In genomic region chr19:43901395-43902390, GRCh38 we compare ENCODE assay signal across 8 cellular contexts. TPM values are rescaled to one million over a fixed set of nuclear protein-coding genes. Genes with fewer than 3 reads are reported as not detected.
DNase-seq lines count a peak whose midpoint lies in the region; ATAC-seq, FAIRE-seq and TF ChIP-seq lines count a peak whose summit lies in the region.

No MANE protein-coding gene starts in this region.

- H3K4me1 ChIP-seq in smooth muscle cell (ENCODE audit: low read depth), result peaks cover 4% of the 10 kb centered on the region

- H3K79me2 ChIP-seq in smooth muscle cell (ENCODE audit: low read depth), result no peaks in the 10 kb centered on the region

- WGBS in smooth muscle cell (ENCODE audit: low lambda C conversion rate), result 28% methylated on average over 39 of the region's 39 CpGs

- peak; percentile 84 for ATAC-seq in GM19395 (IDR thresholded peaks at IDR 0.05; ENCODE audit: unreplicated experiment)

- peak overlapping the region; percentile 98 for H2AFZ ChIP-seq in smooth muscle cell (ENCODE audit: low read depth)

- H3K4me3 ChIP-seq in smooth muscle cell, result peak overlapping the region; percentile 71

- H3K36me3 ChIP-seq in smooth muscle cell (ENCODE audit: low read depth), result no peaks in the 10 kb centered on the region

- peak overlapping the region; percentile 82 for H3K4me2 ChIP-seq in smooth muscle cell

- DNase-seq in AG08396 (ENCODE audit: low spot score) (peak; percentile 86), MV-4-11 (lab: John Stamatoyannopoulos, UW) (peak; percentile 89), cerebellum (ENCODE audit: low spot score) (peak; percentile 90), smooth muscle cell (lab: John Stamatoyannopoulos, UW; ENCODE audit: unreplicated experiment) (peak; percentile 17), mesenteric fat pad (ENCODE audit: low spot score) (no peak)
- peak; percentile 51 for DNase-seq in activated CD4-positive, alpha-beta T cell treated with anti-CD3 and anti-CD28 coated beads for 1 hour

- H4K20me1 ChIP-seq in smooth muscle cell (ENCODE audit: low read depth), result no peaks in the 10 kb centered on the region

- H3K27me3 ChIP-seq in smooth muscle cell (ENCODE audit: low read depth), result no peaks in the 10 kb centered on the region

- peak overlapping the region; percentile 21 for H3K9ac ChIP-seq in smooth muscle cell (ENCODE audit: low read depth)

- H3K9me3 ChIP-seq in smooth muscle cell (replicated peaks; ENCODE audit: low read depth), result no peaks in the 10 kb centered on the region

- no peak overlapping the region for H3K27ac ChIP-seq in smooth muscle cell (ENCODE audit: low read depth)

- TF ChIP-seq CTCF in smooth muscle cell (IDR thresholded peaks at IDR 0.05; ENCODE audit: borderline replicate concordance, insufficient read depth, poor library complexity, severe bottlenecking), result no peak

- H3F3A ChIP-seq in smooth muscle cell (ENCODE audit: low read depth), result no peaks in the 10 kb centered on the region

- FAIRE-seq in islet of Langerhans (lab: Jason Lieb, UNC), result peak; percentile 13

RNA-seq across cellular contexts. Expression of gene ZNF404, which starts 17.9 kb away (rescaled TPM):
- total RNA-seq in cerebellum (8.6 TPM), smooth muscle cell (11.3 and 12.5 TPM in 2 replicates), mesenteric fat pad (1.7 TPM)
- 8.6 and 10.2 TPM in 2 replicates for polyA plus RNA-seq in smooth muscle cell

RNA-seq across cellular contexts. Expression of gene ZNF45, which starts 33.4 kb away (rescaled TPM):
- 17.4 TPM for total RNA-seq in cerebellum
- total RNA-seq in smooth muscle cell, result 6.1 and 14.8 TPM in 2 replicates
- 5.7 and 6.7 TPM in 2 replicates for polyA plus RNA-seq in smooth muscle cell
- total RNA-seq in mesenteric fat pad, result 7.7 TPM

RNA-seq across cellular contexts. Expression of gene ZNF221, which starts 49.3 kb away (rescaled TPM):
- total RNA-seq in cerebellum (28.4 TPM), smooth muscle cell (4.9 and 6.6 TPM in 2 replicates), mesenteric fat pad (4.1 TPM)
- 1.3 and 1.9 TPM in 2 replicates for polyA plus RNA-seq in smooth muscle cell
